1 cellular context compared by ENCODE assay signal in genomic region chr6:129707882-129708495, GRCh38.
TF ChIP-seq lines count a peak whose summit lies in the region.

No MANE protein-coding gene starts in this region.

TF ChIP-seq in HepG2, 621 proteins besides CTCF, POLR2A, EP300 and RAD21 (continued from another document and continues in another):
- TF ChIP-seq UBTF (CRISPR knock-in tag; IDR thresholded peaks at IDR 0.05) (peak; percentile 30; the same call in 1 of the 2 replicates), ZNF772 (CRISPR knock-in tag; IDR thresholded peaks at IDR 0.05) (0 out of 2 replicates have a peak, but pooled peaks have one; percentile 15), RORA (CRISPR knock-in tag; IDR thresholded peaks at IDR 0.05) (no peak), ZIK1 (CRISPR knock-in tag; IDR thresholded peaks at IDR 0.05; ENCODE audit: borderline replicate concordance, low read depth) (no peak), ZNF678 (CRISPR knock-in tag; IDR thresholded peaks at IDR 0.05) (no peak), ZSCAN21 (CRISPR knock-in tag; IDR thresholded peaks at IDR 0.05; ENCODE audit: borderline replicate concordance) (no peak; the same call in 1 of the 2 replicates), KDM1A (CRISPR knock-in tag; IDR thresholded peaks at IDR 0.05) (no peak), ZNF839 (CRISPR knock-in tag; IDR thresholded peaks at IDR 0.05; ENCODE audit: borderline replicate concordance) (0 out of 2 replicates have a peak, but pooled peaks have one; percentile 58), THAP11 (CRISPR knock-in tag; IDR thresholded peaks at IDR 0.05) (no peak), KLF13 (CRISPR knock-in tag; IDR thresholded peaks at IDR 0.05) (0 out of 2 replicates have a peak, but pooled peaks have one; percentile 60), THAP7 (CRISPR knock-in tag; IDR thresholded peaks at IDR 0.05) (peak; percentile 67; the same call in 1 of the 2 replicates), HNRNPH1 (optimal IDR thresholded peaks at IDR 0.05; ENCODE audit: low read depth, low read length) (no peak), ZBTB25 (CRISPR knock-in tag; IDR thresholded peaks at IDR 0.05) (no peak), HMGXB3 (CRISPR knock-in tag; IDR thresholded peaks at IDR 0.05; ENCODE audit: borderline replicate concordance) (no peak), ZBTB4 (CRISPR knock-in tag; IDR thresholded peaks at IDR 0.05; ENCODE audit: borderline replicate concordance) (0 out of 2 replicates have a peak, but pooled peaks have one; percentile 57), NFIC (IDR thresholded peaks at IDR 0.05; ENCODE audit: low read length) (no peak), ZC3H4 (CRISPR knock-in tag; IDR thresholded peaks at IDR 0.05; ENCODE audit: borderline replicate concordance) (no peak), ATRX (CRISPR knock-in tag; IDR thresholded peaks at IDR 0.05; ENCODE audit: borderline replicate concordance) (no peak), ZNF609 (CRISPR knock-in tag; IDR thresholded peaks at IDR 0.05; ENCODE audit: borderline replicate concordance) (no peak), FOXP4 (CRISPR knock-in tag; IDR thresholded peaks at IDR 0.05) (0 out of 2 replicates have a peak, but pooled peaks have one; percentile 28), ZNF687 (CRISPR knock-in tag; IDR thresholded peaks at IDR 0.05) (peak; percentile 84), PITX1 (CRISPR knock-in tag; IDR thresholded peaks at IDR 0.05) (peak; percentile 40; the same call in 1 of the 2 replicates), MATR3 (CRISPR knock-in tag; IDR thresholded peaks at IDR 0.05) (no peak), NR2F2 (IDR thresholded peaks at IDR 0.05; ENCODE audit: borderline replicate concordance, low read depth) (no peak; the same call in 1 of the 2 replicates), CEBPG (CRISPR knock-in tag; IDR thresholded peaks at IDR 0.05) (no peak), MXI1 (IDR thresholded peaks at IDR 0.05; ENCODE audit: borderline replicate concordance, low read depth, low read length) (no peak)
